9 cellular contexts compared by ENCODE assay signal in genomic region chr16:27236635-27237228, GRCh38. TPM values are rescaled to one million over a fixed set of nuclear protein-coding genes. Genes with fewer than 3 reads are reported as not detected.
DNase-seq lines count a peak whose midpoint lies in the region; ATAC-seq and TF ChIP-seq lines count a peak whose summit lies in the region.
"Had no signal": no experiment of that assay in that cellular context is flagged by ENCODE, and none has a peak within 500 bp of the region (broad histone marks: within the 10 kb centered on the region; RNA-seq: fewer than 3 reads in every experiment).

No MANE protein-coding gene starts in this region.

- H3K9me3 Mint-ChIP-seq in MCF 10A (ENCODE audit: unreplicated experiment) (no peaks in the 10 kb centered on the region), natural killer cell (no peaks in the 10 kb centered on the region)

- DNase-seq in left ventricle myocardium inferior = no peak
- no peak for DNase-seq in Right ventricle myocardium superior
- no peak for DNase-seq in MCF 10A (ENCODE audit: unreplicated experiment)
- peak; percentile 60 for DNase-seq in natural killer cell
- no peak for DNase-seq in upper lobe of right lung
- DNase-seq in RPMI8226 = no peak
- no peak for DNase-seq in foreskin melanocyte
- no peak for DNase-seq in GM10248 (ENCODE audit: extremely low spot score)
- DNase-seq: BE2C had no signal

- no peak for TF ChIP-seq CTCF in left ventricle myocardium inferior (IDR thresholded peaks at IDR 0.05; ENCODE audit: borderline replicate concordance)
- TF ChIP-seq CTCF in MCF 10A (IDR thresholded peaks at IDR 0.05; ENCODE audit: unreplicated experiment) = no peak
- TF ChIP-seq CTCF in natural killer cell (IDR thresholded peaks at IDR 0.05) = no peak
- TF ChIP-seq CTCF in upper lobe of right lung (IDR thresholded peaks at IDR 0.05) = no peak
- no peak for TF ChIP-seq CTCF in GM10248 (IDR thresholded peaks at IDR 0.05; ENCODE audit: control extremely low read depth, extremely low read depth, low read depth, missing control alignments)

- POLR2A ChIA-PET in MCF 10A (lab: Yijun Ruan, JAX) = interaction anchor here (0.8 kb wide), 1 partner anchor 78 kb away, joined by 4 read pairs; no protein-coding TSS in a partner anchor
- POLR2A ChIA-PET in GM10248 (lab: Yijun Ruan, JAX) = no interaction called here

- no peak overlapping the region for H3K4me3 Mint-ChIP-seq in MCF 10A (ENCODE audit: unreplicated experiment)
- H3K4me3 Mint-ChIP-seq in natural killer cell = peak overlapping the region; percentile 76

- H3K36me3 ChIP-seq in left ventricle myocardium inferior (peaks cover 23% of the 10 kb centered on the region), upper lobe of right lung (peaks cover 10% of the 10 kb centered on the region)
- H3K36me3 ChIP-seq: BE2C had no signal

- peak overlapping the region; percentile 71 for H3K27ac ChIP-seq in left ventricle myocardium inferior (replicated peaks)
- peak overlapping the region; percentile 73 for H3K27ac ChIP-seq in upper lobe of right lung

- intact Hi-C loops in left ventricle myocardium inferior (cut with micrococcal nuclease) = no loop called here
- intact Hi-C loops in Right ventricle myocardium superior (cut with DNase I) = loop anchor here (5.0 kb wide), 1 partner anchor 131 kb away; no protein-coding TSS in a partner anchor
- intact Hi-C loops in MCF 10A (cut with micrococcal nuclease) = no loop called here
- intact Hi-C loops in natural killer cell (cut with micrococcal nuclease) = loop anchor here (1.0 to 2.0 kb wide), 4 partner anchors 32 to 220 kb away; partner anchors contain the start of genes KDM8 and NSMCE1
- intact Hi-C loops in upper lobe of right lung (cut with DNase I) = loop anchor here (10.0 kb wide), 1 partner anchor 128 kb away; no protein-coding TSS in a partner anchor

- H3K36me3 Mint-ChIP-seq in MCF 10A (ENCODE audit: insufficient read depth, unreplicated experiment) = peaks cover 42% of the 10 kb centered on the region
- H3K36me3 Mint-ChIP-seq in natural killer cell = no peaks in the 10 kb centered on the region

- peak overlapping the region; percentile 66 for H3K27ac Mint-ChIP-seq in MCF 10A (ENCODE audit: low read depth, unreplicated experiment)
- H3K27ac Mint-ChIP-seq in natural killer cell = peak overlapping the region; percentile 94 to 100

- CTCF ChIA-PET in MCF 10A (lab: Yijun Ruan, JAX) (interaction anchor here (0.6 to 11.0 kb wide), 18 partner anchors 13 to 228 kb away, joined by 3 to 248 read pairs (median 7); no protein-coding TSS in a partner anchor), GM10248 (lab: Yijun Ruan, JAX) (interaction anchor here (1.1 to 10.0 kb wide), 14 partner anchors 10 to 222 kb away, joined by 3 to 127 read pairs (median 22); partner anchors contain the start of gene KDM8)

- BruUV-seq in MCF 10A (replicated peaks; lab: Mats Ljungman, UMichigan) = no TSS peak

- H3K27me3 Mint-ChIP-seq in MCF 10A (ENCODE audit: insufficient read depth, unreplicated experiment) = no peaks in the 10 kb centered on the region
- no peaks in the 10 kb centered on the region for H3K27me3 Mint-ChIP-seq in natural killer cell (ENCODE audit: low read depth in 2 of 2)

- no peaks in the 10 kb centered on the region for H3K9me3 ChIP-seq in left ventricle myocardium inferior (replicated peaks)
- H3K9me3 ChIP-seq in upper lobe of right lung = no peaks in the 10 kb centered on the region
- H3K9me3 ChIP-seq: BE2C had no signal

- H3K4me1 Mint-ChIP-seq in MCF 10A (ENCODE audit: insufficient read depth, unreplicated experiment) (peaks cover 23% of the 10 kb centered on the region), natural killer cell (peaks cover 64 to 66% of the 10 kb centered on the region in 2 donors)

- no peaks in the 10 kb centered on the region for H3K27me3 ChIP-seq in left ventricle myocardium inferior (ENCODE audit: low read depth)
- H3K27me3 ChIP-seq in upper lobe of right lung = no peaks in the 10 kb centered on the region
- H3K27me3 ChIP-seq: BE2C had no signal

- ATAC-seq in Right ventricle myocardium superior (ENCODE audit: poor library complexity) (no peak), natural killer cell (peak; percentile 25 to 39 (median 37)), upper lobe of right lung (no peak)

- H3K4me1 ChIP-seq in left ventricle myocardium inferior (peaks cover 56% of the 10 kb centered on the region), upper lobe of right lung (peaks cover 63% of the 10 kb centered on the region)

- H3K4me3 ChIP-seq in left ventricle myocardium inferior (no peak overlapping the region), upper lobe of right lung (no peak overlapping the region)

RNA-seq across cellular contexts. Expression of gene NSMCE1, which starts 31.8 kb away (rescaled TPM):
- total RNA-seq in left ventricle myocardium inferior = 38.6 TPM
- total RNA-seq in Right ventricle myocardium superior = 36.0 TPM
- 106 and 119 TPM in 2 replicates for total RNA-seq in MCF 10A (2022)
- 10 to 100 TPM; 29.4 to 42.7 (median 37.7) TPM for total RNA-seq in natural killer cell
- total RNA-seq in upper lobe of right lung = 49.2 TPM

RNA-seq across cellular contexts. Expression of gene KDM8, which starts 33.4 kb away (rescaled TPM):
- 3.2 TPM for total RNA-seq in left ventricle myocardium inferior
- 2.9 TPM for total RNA-seq in Right ventricle myocardium superior
- total RNA-seq in MCF 10A (2022) = 3.7 and 4.1 TPM in 2 replicates
- total RNA-seq in natural killer cell = 10 to 100 TPM; 11.4 to 17.9 (median 17.8) TPM
- total RNA-seq in upper lobe of right lung = 6.1 TPM

Comparison
In these comparisons a context has a peak if more than half of its experiments do, and no peak if none do; other contexts are left out.
1. intact Hi-C loops: an anchor here in Right ventricle myocardium superior (5.0 kb wide), natural killer cell (1.0 to 2.0 kb wide) and upper lobe of right lung (10.0 kb wide); none called in left ventricle myocardium inferior and MCF 10A.
2. ATAC-seq: peak in natural killer cell (3 of 3); none in Right ventricle myocardium superior (single experiment) and upper lobe of right lung (single experiment).